In the genomic region with DNA sequence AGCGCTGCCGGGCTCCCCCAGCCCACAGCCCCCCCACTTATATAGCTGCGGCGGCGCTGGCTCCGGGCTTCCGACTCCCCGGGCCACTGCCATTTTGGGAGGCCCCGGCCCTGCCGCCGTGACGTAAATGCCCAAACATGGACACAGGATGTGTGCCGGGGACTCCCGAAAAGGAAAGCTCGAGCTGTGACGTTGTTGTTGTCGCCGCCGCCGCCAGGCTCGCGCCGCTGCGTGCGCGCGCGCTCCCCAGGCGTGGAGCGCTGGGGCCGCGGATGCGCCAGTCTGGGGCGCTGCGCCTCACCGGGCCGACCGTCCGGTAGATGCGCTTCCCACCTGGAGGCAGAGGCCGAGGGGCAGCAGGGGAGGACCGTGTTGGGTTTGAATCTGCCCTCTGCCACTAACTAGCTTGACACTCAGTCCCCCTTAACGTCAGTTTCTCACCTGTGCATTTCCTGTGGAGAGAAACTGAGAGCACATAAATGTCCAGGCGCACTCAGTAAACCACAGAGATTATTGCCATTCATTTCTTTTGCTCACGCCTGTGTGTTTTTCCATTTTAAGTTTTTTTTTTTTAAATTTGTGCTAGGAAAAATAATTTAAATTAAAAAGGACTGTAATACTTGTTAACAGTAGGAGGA, we compare ENCODE assay signal across 1 cellular context.
TF ChIP-seq lines count a peak whose summit lies in the region.

A gene (minus strand): TSS at position 15 of the 638 bp plus-strand sequence. CDS start 231 bp downstream, outside the sequence.

TF ChIP-seq in HepG2, 621 proteins besides CTCF, POLR2A, EP300 and RAD21 (continued from another document and continues in another):
- TF ChIP-seq, protein P1, sequence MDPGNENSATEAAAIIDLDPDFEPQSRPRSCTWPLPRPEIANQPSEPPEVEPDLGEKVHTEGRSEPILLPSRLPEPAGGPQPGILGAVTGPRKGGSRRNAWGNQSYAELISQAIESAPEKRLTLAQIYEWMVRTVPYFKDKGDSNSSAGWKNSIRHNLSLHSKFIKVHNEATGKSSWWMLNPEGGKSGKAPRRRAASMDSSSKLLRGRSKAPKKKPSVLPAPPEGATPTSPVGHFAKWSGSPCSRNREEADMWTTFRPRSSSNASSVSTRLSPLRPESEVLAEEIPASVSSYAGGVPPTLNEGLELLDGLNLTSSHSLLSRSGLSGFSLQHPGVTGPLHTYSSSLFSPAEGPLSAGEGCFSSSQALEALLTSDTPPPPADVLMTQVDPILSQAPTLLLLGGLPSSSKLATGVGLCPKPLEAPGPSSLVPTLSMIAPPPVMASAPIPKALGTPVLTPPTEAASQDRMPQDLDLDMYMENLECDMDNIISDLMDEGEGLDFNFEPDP (CRISPR knock-in tag; conservative IDR thresholded peaks at IDR 0.05): no peak
- no peak for TF ChIP-seq ARNT (IDR thresholded peaks at IDR 0.05)
- TF ChIP-seq XRCC5 (optimal IDR thresholded peaks at IDR 0.05; ENCODE audit: low read length): peak; percentile 41
- no peak for TF ChIP-seq GATAD1 (CRISPR knock-in tag; IDR thresholded peaks at IDR 0.05)
- TF ChIP-seq MAZ (IDR thresholded peaks at IDR 0.05; ENCODE audit: borderline replicate concordance, low read depth, low read length): no peak
- TF ChIP-seq MAZ (CRISPR knock-in tag; IDR thresholded peaks at IDR 0.05; ENCODE audit: low read depth): no peak
- TF ChIP-seq ZNF772 (CRISPR knock-in tag; IDR thresholded peaks at IDR 0.05): no peak
- TF ChIP-seq RAD51 (IDR thresholded peaks at IDR 0.05; ENCODE audit: borderline replicate concordance): no peak
- TF ChIP-seq TBX3 (IDR thresholded peaks at IDR 0.05; ENCODE audit: borderline replicate concordance): no peak
- no peak for TF ChIP-seq SP4 (CRISPR knock-in tag; IDR thresholded peaks at IDR 0.05)
- 0 out of 2 replicates have a peak, but pooled peaks have one; percentile 21 for TF ChIP-seq HDAC1 (CRISPR knock-in tag; IDR thresholded peaks at IDR 0.05)
- no peak for TF ChIP-seq ZNF567 (CRISPR knock-in tag; IDR thresholded peaks at IDR 0.05; ENCODE audit: borderline replicate concordance)
- TF ChIP-seq SRF (IDR thresholded peaks at IDR 0.05; ENCODE audit: low read depth, low read length): peak; percentile 98
- no peak for TF ChIP-seq ADNP (CRISPR knock-in tag; IDR thresholded peaks at IDR 0.05)
- TF ChIP-seq ZNF350 (CRISPR knock-in tag; IDR thresholded peaks at IDR 0.05; ENCODE audit: borderline replicate concordance, low read depth): no peak
- TF ChIP-seq, protein P2, sequence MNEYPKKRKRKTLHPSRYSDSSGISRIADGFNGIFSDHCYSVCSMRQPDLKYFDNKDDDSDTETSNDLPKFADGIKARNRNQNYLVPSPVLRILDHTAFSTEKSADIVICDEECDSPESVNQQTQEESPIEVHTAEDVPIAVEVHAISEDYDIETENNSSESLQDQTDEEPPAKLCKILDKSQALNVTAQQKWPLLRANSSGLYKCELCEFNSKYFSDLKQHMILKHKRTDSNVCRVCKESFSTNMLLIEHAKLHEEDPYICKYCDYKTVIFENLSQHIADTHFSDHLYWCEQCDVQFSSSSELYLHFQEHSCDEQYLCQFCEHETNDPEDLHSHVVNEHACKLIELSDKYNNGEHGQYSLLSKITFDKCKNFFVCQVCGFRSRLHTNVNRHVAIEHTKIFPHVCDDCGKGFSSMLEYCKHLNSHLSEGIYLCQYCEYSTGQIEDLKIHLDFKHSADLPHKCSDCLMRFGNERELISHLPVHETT (CRISPR knock-in tag; conservative IDR thresholded peaks at IDR 0.05): no peak
- TF ChIP-seq TGIF2 (CRISPR knock-in tag; IDR thresholded peaks at IDR 0.05): no peak
- no peak for TF ChIP-seq MEF2D (CRISPR knock-in tag; IDR thresholded peaks at IDR 0.05)
- no peak for TF ChIP-seq TRIM24 (CRISPR knock-in tag; IDR thresholded peaks at IDR 0.05)
- TF ChIP-seq CREB1 (IDR thresholded peaks at IDR 0.05): peak; percentile 90
- TF ChIP-seq CREB1 (CRISPR knock-in tag; IDR thresholded peaks at IDR 0.05): peak; percentile 46; the same call in 1 of the 2 replicates
- no peak for TF ChIP-seq ISL2 (CRISPR knock-in tag; IDR thresholded peaks at IDR 0.05)
- TF ChIP-seq ZNF224 (CRISPR knock-in tag; IDR thresholded peaks at IDR 0.05): no peak
- TF ChIP-seq NCOA2 (CRISPR knock-in tag; IDR thresholded peaks at IDR 0.05): no peak
- TF ChIP-seq MTA1 (CRISPR knock-in tag; IDR thresholded peaks at IDR 0.05; ENCODE audit: borderline replicate concordance): 0 out of 2 replicates have a peak, but pooled peaks have one; percentile 31
- peak; percentile 68 for TF ChIP-seq YY1 (IDR thresholded peaks at IDR 0.05; ENCODE audit: insufficient read depth, insufficient replicate concordance, low read depth, low read length)
- no peak for TF ChIP-seq RNF2 (conservative IDR thresholded peaks at IDR 0.05; ENCODE audit: low read depth)
- no peak for TF ChIP-seq GABPA (IDR thresholded peaks at IDR 0.05; ENCODE audit: low read depth, low read length)
- no peak for TF ChIP-seq GABPA (CRISPR knock-in tag; IDR thresholded peaks at IDR 0.05; ENCODE audit: low read depth)
- TF ChIP-seq, protein P3, sequence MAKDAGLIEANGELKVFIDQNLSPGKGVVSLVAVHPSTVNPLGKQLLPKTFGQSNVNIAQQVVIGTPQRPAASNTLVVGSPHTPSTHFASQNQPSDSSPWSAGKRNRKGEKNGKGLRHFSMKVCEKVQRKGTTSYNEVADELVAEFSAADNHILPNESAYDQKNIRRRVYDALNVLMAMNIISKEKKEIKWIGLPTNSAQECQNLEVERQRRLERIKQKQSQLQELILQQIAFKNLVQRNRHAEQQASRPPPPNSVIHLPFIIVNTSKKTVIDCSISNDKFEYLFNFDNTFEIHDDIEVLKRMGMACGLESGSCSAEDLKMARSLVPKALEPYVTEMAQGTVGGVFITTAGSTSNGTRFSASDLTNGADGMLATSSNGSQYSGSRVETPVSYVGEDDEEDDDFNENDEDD (CRISPR knock-in tag; IDR thresholded peaks at IDR 0.05; ENCODE audit: borderline replicate concordance): 0 out of 2 replicates have a peak, but pooled peaks have one; percentile 16
- peak; percentile 81 for TF ChIP-seq HOXA3 (CRISPR knock-in tag; IDR thresholded peaks at IDR 0.05)
- TF ChIP-seq ZNF788 (CRISPR knock-in tag; IDR thresholded peaks at IDR 0.05; ENCODE audit: borderline replicate concordance): no peak
- no peak for TF ChIP-seq ZNF766 (CRISPR knock-in tag; IDR thresholded peaks at IDR 0.05; ENCODE audit: borderline replicate concordance)
- TF ChIP-seq TBP (CRISPR knock-in tag; IDR thresholded peaks at IDR 0.05): no peak
- TF ChIP-seq ZNF569 (CRISPR knock-in tag; IDR thresholded peaks at IDR 0.05; ENCODE audit: borderline replicate concordance): no peak
- TF ChIP-seq, protein P4, sequence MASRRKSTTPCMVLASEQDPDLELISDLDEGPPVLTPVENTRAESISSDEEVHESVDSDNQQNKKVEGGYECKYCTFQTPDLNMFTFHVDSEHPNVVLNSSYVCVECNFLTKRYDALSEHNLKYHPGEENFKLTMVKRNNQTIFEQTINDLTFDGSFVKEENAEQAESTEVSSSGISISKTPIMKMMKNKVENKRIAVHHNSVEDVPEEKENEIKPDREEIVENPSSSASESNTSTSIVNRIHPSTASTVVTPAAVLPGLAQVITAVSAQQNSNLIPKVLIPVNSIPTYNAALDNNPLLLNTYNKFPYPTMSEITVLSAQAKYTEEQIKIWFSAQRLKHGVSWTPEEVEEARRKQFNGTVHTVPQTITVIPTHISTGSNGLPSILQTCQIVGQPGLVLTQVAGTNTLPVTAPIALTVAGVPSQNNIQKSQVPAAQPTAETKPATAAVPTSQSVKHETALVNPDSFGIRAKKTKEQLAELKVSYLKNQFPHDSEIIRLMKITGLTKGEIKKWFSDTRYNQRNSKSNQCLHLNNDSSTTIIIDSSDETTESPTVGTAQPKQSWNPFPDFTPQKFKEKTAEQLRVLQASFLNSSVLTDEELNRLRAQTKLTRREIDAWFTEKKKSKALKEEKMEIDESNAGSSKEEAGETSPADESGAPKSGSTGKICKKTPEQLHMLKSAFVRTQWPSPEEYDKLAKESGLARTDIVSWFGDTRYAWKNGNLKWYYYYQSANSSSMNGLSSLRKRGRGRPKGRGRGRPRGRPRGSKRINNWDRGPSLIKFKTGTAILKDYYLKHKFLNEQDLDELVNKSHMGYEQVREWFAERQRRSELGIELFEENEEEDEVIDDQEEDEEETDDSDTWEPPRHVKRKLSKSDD (CRISPR knock-in tag; IDR thresholded peaks at IDR 0.05; ENCODE audit: low read depth): 0 out of 2 replicates have a peak, but pooled peaks have one; percentile 47
- no peak for TF ChIP-seq TMF1 (CRISPR knock-in tag; IDR thresholded peaks at IDR 0.05; ENCODE audit: low read depth)
- TF ChIP-seq, protein P5, sequence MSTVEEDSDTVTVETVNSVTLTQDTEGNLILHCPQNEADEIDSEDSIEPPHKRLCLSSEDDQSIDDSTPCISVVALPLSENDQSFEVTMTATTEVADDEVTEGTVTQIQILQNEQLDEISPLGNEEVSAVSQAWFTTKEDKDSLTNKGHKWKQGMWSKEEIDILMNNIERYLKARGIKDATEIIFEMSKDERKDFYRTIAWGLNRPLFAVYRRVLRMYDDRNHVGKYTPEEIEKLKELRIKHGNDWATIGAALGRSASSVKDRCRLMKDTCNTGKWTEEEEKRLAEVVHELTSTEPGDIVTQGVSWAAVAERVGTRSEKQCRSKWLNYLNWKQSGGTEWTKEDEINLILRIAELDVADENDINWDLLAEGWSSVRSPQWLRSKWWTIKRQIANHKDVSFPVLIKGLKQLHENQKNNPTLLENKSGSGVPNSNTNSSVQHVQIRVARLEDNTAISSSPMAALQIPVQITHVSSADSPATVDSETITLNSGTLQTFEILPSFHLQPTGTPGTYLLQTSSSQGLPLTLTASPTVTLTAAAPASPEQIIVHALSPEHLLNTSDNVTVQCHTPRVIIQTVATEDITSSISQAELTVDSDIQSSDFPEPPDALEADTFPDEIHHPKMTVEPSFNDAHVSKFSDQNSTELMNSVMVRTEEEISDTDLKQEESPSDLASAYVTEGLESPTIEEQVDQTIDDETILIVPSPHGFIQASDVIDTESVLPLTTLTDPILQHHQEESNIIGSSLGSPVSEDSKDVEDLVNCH (CRISPR knock-in tag; IDR thresholded peaks at IDR 0.05): no peak
- no peak for TF ChIP-seq ZNF546 (CRISPR knock-in tag; conservative IDR thresholded peaks at IDR 0.05)
- TF ChIP-seq, protein P6, sequence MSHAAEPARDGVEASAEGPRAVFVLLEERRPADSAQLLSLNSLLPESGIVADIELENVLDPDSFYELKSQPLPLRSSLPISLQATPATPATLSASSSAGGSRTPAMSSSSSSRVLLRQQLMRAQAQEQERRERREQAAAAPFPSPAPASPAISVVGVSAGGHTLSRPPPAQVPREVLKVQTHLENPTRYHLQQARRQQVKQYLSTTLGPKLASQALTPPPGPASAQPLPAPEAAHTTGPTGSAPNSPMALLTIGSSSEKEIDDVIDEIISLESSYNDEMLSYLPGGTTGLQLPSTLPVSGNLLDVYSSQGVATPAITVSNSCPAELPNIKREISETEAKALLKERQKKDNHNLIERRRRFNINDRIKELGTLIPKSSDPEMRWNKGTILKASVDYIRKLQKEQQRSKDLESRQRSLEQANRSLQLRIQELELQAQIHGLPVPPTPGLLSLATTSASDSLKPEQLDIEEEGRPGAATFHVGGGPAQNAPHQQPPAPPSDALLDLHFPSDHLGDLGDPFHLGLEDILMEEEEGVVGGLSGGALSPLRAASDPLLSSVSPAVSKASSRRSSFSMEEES (CRISPR knock-in tag; IDR thresholded peaks at IDR 0.05): no peak
- TF ChIP-seq, protein P7, sequence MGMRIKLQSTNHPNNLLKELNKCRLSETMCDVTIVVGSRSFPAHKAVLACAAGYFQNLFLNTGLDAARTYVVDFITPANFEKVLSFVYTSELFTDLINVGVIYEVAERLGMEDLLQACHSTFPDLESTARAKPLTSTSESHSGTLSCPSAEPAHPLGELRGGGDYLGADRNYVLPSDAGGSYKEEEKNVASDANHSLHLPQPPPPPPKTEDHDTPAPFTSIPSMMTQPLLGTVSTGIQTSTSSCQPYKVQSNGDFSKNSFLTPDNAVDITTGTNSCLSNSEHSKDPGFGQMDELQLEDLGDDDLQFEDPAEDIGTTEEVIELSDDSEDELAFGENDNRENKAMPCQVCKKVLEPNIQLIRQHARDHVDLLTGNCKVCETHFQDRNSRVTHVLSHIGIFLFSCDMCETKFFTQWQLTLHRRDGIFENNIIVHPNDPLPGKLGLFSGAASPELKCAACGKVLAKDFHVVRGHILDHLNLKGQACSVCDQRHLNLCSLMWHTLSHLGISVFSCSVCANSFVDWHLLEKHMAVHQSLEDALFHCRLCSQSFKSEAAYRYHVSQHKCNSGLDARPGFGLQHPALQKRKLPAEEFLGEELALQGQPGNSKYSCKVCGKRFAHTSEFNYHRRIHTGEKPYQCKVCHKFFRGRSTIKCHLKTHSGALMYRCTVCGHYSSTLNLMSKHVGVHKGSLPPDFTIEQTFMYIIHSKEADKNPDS (CRISPR knock-in tag; IDR thresholded peaks at IDR 0.05): no peak
- no peak for TF ChIP-seq ZBTB21 (CRISPR knock-in tag; IDR thresholded peaks at IDR 0.05)
- no peak for TF ChIP-seq ZMYM2 (CRISPR knock-in tag; IDR thresholded peaks at IDR 0.05)
- TF ChIP-seq POGZ (CRISPR knock-in tag; IDR thresholded peaks at IDR 0.05): no peak
- TF ChIP-seq, protein P8, sequence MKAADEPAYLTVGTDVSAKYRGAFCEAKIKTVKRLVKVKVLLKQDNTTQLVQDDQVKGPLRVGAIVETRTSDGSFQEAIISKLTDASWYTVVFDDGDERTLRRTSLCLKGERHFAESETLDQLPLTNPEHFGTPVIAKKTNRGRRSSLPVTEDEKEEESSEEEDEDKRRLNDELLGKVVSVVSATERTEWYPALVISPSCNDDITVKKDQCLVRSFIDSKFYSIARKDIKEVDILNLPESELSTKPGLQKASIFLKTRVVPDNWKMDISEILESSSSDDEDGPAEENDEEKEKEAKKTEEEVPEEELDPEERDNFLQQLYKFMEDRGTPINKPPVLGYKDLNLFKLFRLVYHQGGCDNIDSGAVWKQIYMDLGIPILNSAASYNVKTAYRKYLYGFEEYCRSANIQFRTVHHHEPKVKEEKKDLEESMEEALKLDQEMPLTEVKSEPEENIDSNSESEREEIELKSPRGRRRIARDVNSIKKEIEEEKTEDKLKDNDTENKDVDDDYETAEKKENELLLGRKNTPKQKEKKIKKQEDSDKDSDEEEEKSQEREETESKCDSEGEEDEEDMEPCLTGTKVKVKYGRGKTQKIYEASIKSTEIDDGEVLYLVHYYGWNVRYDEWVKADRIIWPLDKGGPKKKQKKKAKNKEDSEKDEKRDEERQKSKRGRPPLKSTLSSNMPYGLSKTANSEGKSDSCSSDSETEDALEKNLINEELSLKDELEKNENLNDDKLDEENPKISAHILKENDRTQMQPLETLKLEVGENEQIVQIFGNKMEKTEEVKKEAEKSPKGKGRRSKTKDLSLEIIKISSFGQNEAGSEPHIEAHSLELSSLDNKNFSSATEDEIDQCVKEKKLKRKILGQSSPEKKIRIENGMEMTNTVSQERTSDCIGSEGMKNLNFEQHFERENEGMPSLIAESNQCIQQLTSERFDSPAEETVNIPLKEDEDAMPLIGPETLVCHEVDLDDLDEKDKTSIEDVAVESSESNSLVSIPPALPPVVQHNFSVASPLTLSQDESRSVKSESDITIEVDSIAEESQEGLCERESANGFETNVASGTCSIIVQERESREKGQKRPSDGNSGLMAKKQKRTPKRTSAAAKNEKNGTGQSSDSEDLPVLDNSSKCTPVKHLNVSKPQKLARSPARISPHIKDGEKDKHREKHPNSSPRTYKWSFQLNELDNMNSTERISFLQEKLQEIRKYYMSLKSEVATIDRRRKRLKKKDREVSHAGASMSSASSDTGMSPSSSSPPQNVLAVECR (CRISPR knock-in tag; IDR thresholded peaks at IDR 0.05; ENCODE audit: borderline replicate concordance): 0 out of 2 replicates have a peak, but pooled peaks have one; percentile 27
- TF ChIP-seq ZNF841 (CRISPR knock-in tag; IDR thresholded peaks at IDR 0.05; ENCODE audit: borderline replicate concordance): no peak
- TF ChIP-seq JUND (CRISPR knock-in tag; IDR thresholded peaks at IDR 0.05): no peak
